ENCODE assay signal across 1 cellular context in the genomic region with DNA sequence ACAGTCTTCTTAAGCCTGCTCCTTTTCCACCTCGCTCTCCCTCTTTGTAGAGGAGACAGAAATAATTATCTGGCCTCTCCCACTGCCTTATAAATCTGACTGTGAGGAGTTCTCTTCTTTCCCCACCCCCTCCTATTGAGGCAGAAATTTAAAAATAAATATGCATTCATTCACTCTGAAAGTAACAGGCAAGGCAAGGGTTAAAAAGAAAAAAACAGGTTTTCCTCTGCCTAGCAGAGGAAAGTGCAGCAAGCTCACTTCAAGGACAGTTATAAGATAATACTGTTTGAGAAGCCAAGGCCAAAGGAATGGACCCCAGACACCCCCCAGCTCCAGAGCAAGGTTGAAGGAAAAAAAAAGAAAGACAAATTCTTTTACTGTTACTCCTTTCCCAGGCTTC.
TF ChIP-seq lines count a peak whose summit lies in the region.

No MANE protein-coding gene starts in this region.

TF ChIP-seq in GM23338, 12 proteins besides CTCF, POLR2A, EP300 and RAD21 (continued from another document):
- TF ChIP-seq, protein P1, sequence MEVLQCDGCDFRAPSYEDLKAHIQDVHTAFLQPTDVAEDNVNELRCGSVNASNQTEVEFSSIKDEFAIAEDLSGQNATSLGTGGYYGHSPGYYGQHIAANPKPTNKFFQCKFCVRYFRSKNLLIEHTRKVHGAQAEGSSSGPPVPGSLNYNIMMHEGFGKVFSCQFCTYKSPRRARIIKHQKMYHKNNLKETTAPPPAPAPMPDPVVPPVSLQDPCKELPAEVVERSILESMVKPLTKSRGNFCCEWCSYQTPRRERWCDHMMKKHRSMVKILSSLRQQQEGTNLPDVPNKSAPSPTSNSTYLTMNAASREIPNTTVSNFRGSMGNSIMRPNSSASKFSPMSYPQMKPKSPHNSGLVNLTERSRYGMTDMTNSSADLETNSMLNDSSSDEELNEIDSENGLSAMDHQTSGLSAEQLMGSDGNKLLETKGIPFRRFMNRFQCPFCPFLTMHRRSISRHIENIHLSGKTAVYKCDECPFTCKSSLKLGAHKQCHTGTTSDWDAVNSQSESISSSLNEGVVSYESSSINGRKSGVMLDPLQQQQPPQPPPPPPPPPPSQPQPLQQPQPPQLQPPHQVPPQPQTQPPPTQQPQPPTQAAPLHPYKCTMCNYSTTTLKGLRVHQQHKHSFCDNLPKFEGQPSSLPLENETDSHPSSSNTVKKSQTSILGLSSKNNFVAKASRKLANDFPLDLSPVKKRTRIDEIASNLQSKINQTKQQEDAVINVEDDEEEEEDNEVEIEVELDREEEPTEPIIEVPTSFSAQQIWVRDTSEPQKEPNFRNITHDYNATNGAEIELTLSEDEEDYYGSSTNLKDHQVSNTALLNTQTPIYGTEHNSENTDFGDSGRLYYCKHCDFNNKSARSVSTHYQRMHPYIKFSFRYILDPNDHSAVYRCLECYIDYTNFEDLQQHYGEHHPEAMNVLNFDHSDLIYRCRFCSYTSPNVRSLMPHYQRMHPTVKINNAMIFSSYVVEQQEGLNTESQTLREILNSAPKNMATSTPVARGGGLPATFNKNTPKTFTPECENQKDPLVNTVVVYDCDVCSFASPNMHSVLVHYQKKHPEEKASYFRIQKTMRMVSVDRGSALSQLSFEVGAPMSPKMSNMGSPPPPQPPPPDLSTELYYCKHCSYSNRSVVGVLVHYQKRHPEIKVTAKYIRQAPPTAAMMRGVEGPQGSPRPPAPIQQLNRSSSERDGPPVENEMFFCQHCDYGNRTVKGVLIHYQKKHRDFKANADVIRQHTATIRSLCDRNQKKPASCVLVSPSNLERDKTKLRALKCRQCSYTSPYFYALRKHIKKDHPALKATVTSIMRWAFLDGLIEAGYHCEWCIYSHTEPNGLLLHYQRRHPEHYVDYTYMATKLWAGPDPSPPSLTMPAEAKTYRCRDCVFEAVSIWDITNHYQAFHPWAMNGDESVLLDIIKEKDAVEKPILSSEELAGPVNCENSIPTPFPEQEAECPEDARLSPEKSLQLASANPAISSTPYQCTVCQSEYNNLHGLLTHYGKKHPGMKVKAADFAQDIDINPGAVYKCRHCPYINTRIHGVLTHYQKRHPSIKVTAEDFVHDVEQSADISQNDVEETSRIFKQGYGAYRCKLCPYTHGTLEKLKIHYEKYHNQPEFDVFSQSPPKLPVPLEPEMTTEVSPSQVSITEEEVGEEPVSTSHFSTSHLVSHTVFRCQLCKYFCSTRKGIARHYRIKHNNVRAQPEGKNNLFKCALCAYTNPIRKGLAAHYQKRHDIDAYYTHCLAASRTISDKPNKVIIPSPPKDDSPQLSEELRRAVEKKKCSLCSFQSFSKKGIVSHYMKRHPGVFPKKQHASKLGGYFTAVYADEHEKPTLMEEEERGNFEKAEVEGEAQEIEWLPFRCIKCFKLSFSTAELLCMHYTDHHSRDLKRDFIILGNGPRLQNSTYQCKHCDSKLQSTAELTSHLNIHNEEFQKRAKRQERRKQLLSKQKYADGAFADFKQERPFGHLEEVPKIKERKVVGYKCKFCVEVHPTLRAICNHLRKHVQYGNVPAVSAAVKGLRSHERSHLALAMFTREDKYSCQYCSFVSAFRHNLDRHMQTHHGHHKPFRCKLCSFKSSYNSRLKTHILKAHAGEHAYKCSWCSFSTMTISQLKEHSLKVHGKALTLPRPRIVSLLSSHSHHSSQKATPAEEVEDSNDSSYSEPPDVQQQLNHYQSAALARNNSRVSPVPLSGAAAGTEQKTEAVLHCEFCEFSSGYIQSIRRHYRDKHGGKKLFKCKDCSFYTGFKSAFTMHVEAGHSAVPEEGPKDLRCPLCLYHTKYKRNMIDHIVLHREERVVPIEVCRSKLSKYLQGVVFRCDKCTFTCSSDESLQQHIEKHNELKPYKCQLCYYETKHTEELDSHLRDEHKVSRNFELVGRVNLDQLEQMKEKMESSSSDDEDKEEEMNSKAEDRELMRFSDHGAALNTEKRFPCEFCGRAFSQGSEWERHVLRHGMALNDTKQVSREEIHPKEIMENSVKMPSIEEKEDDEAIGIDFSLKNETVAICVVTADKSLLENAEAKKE (CRISPR knock-in tag; IDR thresholded peaks at IDR 0.05), result no peak
- TF ChIP-seq CREB1 (CRISPR knock-in tag; IDR thresholded peaks at IDR 0.05; ENCODE audit: low read depth), result no peak
- TF ChIP-seq JUNB (IDR thresholded peaks at IDR 0.05; ENCODE audit: unreplicated experiment), result no peak
